In genomic region chr1:166090244-166090643, GRCh38 we compare ENCODE assay signal across 19 cellular contexts.
DNase-seq lines count a peak whose midpoint lies in the region; ATAC-seq and TF ChIP-seq lines count a peak whose summit lies in the region.
"Had no signal": no experiment of that assay in that cellular context is flagged by ENCODE, and none has a peak within 500 bp of the region (broad histone marks: within the 10 kb centered on the region; RNA-seq: fewer than 3 reads in every experiment).

No MANE protein-coding gene starts in this region.

- no peaks in the 10 kb centered on the region for H3K9me3 ChIP-seq in gastrocnemius medialis

- peaks cover 12% of the 10 kb centered on the region for H3K36me3 Mint-ChIP-seq in glutamatergic neuron (ENCODE audit: unreplicated experiment)
- H3K36me3 Mint-ChIP-seq: CD14-positive monocyte, IgD-negative memory B cell had no signal

- intact Hi-C loops in gastrocnemius medialis (cut with DNase I; ENCODE audit: low total_unique reads) = no loop called here

- H3K36me3 ChIP-seq in gastrocnemius medialis = no peaks in the 10 kb centered on the region

- peaks cover 18% of the 10 kb centered on the region for H3K27me3 Mint-ChIP-seq in glutamatergic neuron (ENCODE audit: unreplicated experiment)

- DNase-seq in NCI-H748 (lab: John Stamatoyannopoulos, UW; ENCODE audit: unreplicated experiment) (peak; percentile 11), NCI-H748 treated with DMSO at 0.1 percent for 48 hours (lab: John Stamatoyannopoulos, UW) (no peak), NCI-H510A (lab: John Stamatoyannopoulos, UW) (peak; percentile 21), glutamatergic neuron (no peak), gastrocnemius medialis (no peak), CD1c-positive myeloid dendritic cell (ENCODE audit: extremely low spot score) (no peak), AML-193 (lab: John Stamatoyannopoulos, UW) (no peak)
- DNase-seq: COR-L47, EL, H9, Kasumi-1, NCI-H1436 treated with DMSO at 0.1 percent for 48 hours, NCI-H2081 treated with DMSO at 0.1 percent for 48 hours, NCI-H2227 treated with DMSO at 0.1 percent for 48 hours, NCI-H774 had no signal

- H3K4me3 Mint-ChIP-seq in glutamatergic neuron (ENCODE audit: unreplicated experiment) = peak overlapping the region; percentile 0
- H3K4me3 Mint-ChIP-seq: CD14-positive monocyte, H9, IgD-negative memory B cell had no signal

- H3K4me1 ChIP-seq in gastrocnemius medialis = peaks cover 0 to 7% of the 10 kb centered on the region in 2 donors

- H3K9me3 Mint-ChIP-seq in glutamatergic neuron (ENCODE audit: unreplicated experiment) = peaks cover 6% of the 10 kb centered on the region
- H3K9me3 Mint-ChIP-seq: H9 had no signal

- no peaks in the 10 kb centered on the region for H3K27me3 ChIP-seq in gastrocnemius medialis

- peaks cover 38% of the 10 kb centered on the region for H3K4me1 Mint-ChIP-seq in glutamatergic neuron (ENCODE audit: low read depth, unreplicated experiment)
- H3K4me1 Mint-ChIP-seq: CD14-positive monocyte had no signal

- ATAC-seq in gastrocnemius medialis = peak; percentile 46 to 52
- ATAC-seq in HG03342 (IDR thresholded peaks at IDR 0.05; ENCODE audit: unreplicated experiment) = no peak

- TF ChIP-seq CTCF in glutamatergic neuron (IDR thresholded peaks at IDR 0.05; ENCODE audit: partially characterized antibody, unreplicated experiment) (no peak), gastrocnemius medialis (IDR thresholded peaks at IDR 0.05 in 4 of 5, conservative IDR thresholded peaks at IDR 0.05 in 1 of 5) (no peak)

- no peak for TF ChIP-seq POLR2A in gastrocnemius medialis (IDR thresholded peaks at IDR 0.05)

- no peak overlapping the region for H3K27ac Mint-ChIP-seq in glutamatergic neuron (ENCODE audit: unreplicated experiment)
- H3K27ac Mint-ChIP-seq: CD14-positive monocyte, H9, IgD-negative memory B cell had no signal

- no peak overlapping the region for H3K4me3 ChIP-seq in gastrocnemius medialis

- no peak overlapping the region for H3K27ac ChIP-seq in gastrocnemius medialis
- H3K27ac ChIP-seq: HL-60 had no signal

- in situ Hi-C loops in gastrocnemius medialis (cut with MboI; ENCODE audit: low sequenced_read_pairs in 4 of 4) = no loop called here

Comparison
In these comparisons a context has a peak if more than half of its experiments do, and no peak if none do; other contexts are left out.
1. DNase-seq: peak in NCI-H748 (single experiment) and NCI-H510A (single experiment); none in NCI-H748 treated with DMSO at 0.1 percent for 48 hours (single experiment), glutamatergic neuron (single experiment), gastrocnemius medialis (0 of 2), CD1c-positive myeloid dendritic cell (single experiment) and AML-193 (0 of 2).